In genomic region chr9:95503369-95503768, GRCh38 we compare ENCODE assay signal across 16 cellular contexts. TPM values are rescaled to one million over a fixed set of nuclear protein-coding genes. Genes with fewer than 3 reads are reported as not detected.
DNase-seq lines count a peak whose midpoint lies in the region; ATAC-seq and TF ChIP-seq lines count a peak whose summit lies in the region.
"Had no signal": no experiment of that assay in that cellular context is flagged by ENCODE, and none has a peak within 500 bp of the region (broad histone marks: within the 10 kb centered on the region; RNA-seq: fewer than 3 reads in every experiment).

No MANE protein-coding gene starts in this region.

- CTCF ChIA-PET in CD4-positive, alpha-beta T cell (lab: Charles Lee): interaction anchor here (0.6 kb wide), 1 partner anchor 384 kb away, joined by 3 read pairs; no protein-coding TSS in a partner anchor

- no peak for DNase-seq in CD4-positive, alpha-beta T cell
- DNase-seq in SJSA1 (ENCODE audit: low read depth in 1 of 2, low spot score in 2 of 2) (peak in 1 of 2 experiments; percentile 36), glutamatergic neuron (no peak), neural progenitor cell (ENCODE audit: low spot score) (no peak), islet precursor cell (no peak), ureter (ENCODE audit: low spot score) (no peak), dorsolateral prefrontal cortex (no peak)
- DNase-seq: Kasumi-1, NCI-H1105 treated with DMSO at 0.1 percent for 48 hours, NCI-H187, NCI-H226, NCI-H524 treated with DMSO at 0.1 percent for 48 hours, SHP77 had no signal

- H3K9me3 ChIP-seq in CD4-positive, alpha-beta T cell (ENCODE audit: control insufficient read depth, low read length): no peaks in the 10 kb centered on the region
- H3K9me3 ChIP-seq in SJSA1 (replicated peaks) (no peaks in the 10 kb centered on the region), neural progenitor cell (ENCODE audit: low read depth) (no peaks in the 10 kb centered on the region)

- H3K27me3 Mint-ChIP-seq in CD4-positive, alpha-beta T cell: peaks cover 28% of the 10 kb centered on the region
- H3K27me3 Mint-ChIP-seq in glutamatergic neuron (ENCODE audit: unreplicated experiment) (peaks cover 18% of the 10 kb centered on the region), neural progenitor cell (ENCODE audit: insufficient read depth, low read depth) (peaks cover 3% of the 10 kb centered on the region)

- H3K9me3 Mint-ChIP-seq in CD4-positive, alpha-beta T cell: no peaks in the 10 kb centered on the region
- H3K9me3 Mint-ChIP-seq in glutamatergic neuron (ENCODE audit: unreplicated experiment) (peaks cover 14% of the 10 kb centered on the region), neural progenitor cell (no peaks in the 10 kb centered on the region)
- H3K9me3 Mint-ChIP-seq: GM23338 had no signal

- H4K20me1 ChIP-seq in neural progenitor cell (ENCODE audit: low read depth): peaks cover 84% of the 10 kb centered on the region

- peaks cover 13% of the 10 kb centered on the region for H3K36me3 Mint-ChIP-seq in CD4-positive, alpha-beta T cell (ENCODE audit: low read depth)
- H3K36me3 Mint-ChIP-seq in glutamatergic neuron (ENCODE audit: unreplicated experiment) (peaks cover 4% of the 10 kb centered on the region), neural progenitor cell (peaks cover 18% of the 10 kb centered on the region)

- no peak overlapping the region for H2AFZ ChIP-seq in neural progenitor cell (replicated peaks)
- H2AFZ ChIP-seq: GM23338 had no signal

- no peak overlapping the region for H3K27ac ChIP-seq in CD4-positive, alpha-beta T cell (ENCODE audit: low read depth, low read length)
- H3K27ac ChIP-seq in SJSA1 (peak overlapping the region; percentile 25; the same call in 1 of the 2 replicates), neural progenitor cell (no peak overlapping the region), dorsolateral prefrontal cortex (peak overlapping the region in 2 of 59 donors; percentile 11 to 70)

- peaks cover 94% of the 10 kb centered on the region for H3K79me2 ChIP-seq in neural progenitor cell (ENCODE audit: low read depth)

- TF ChIP-seq CTCF in CD4-positive, alpha-beta T cell (IDR thresholded peaks at IDR 0.05): no peak
- no peak for TF ChIP-seq CTCF in glutamatergic neuron (IDR thresholded peaks at IDR 0.05; ENCODE audit: partially characterized antibody, unreplicated experiment)
- no peak for TF ChIP-seq CTCF in neural progenitor cell (IDR thresholded peaks at IDR 0.05)
- no peak for TF ChIP-seq CTCF in dorsolateral prefrontal cortex (IDR thresholded peaks at IDR 0.05 in 54 of 56, conservative IDR thresholded peaks at IDR 0.05 in 2 of 56; ENCODE audit: low read depth in 1 of 56, partially characterized antibody in 56 of 56)

- H3K36me3 ChIP-seq in SJSA1: peaks cover 91% of the 10 kb centered on the region
- no peaks in the 10 kb centered on the region for H3K36me3 ChIP-seq in neural progenitor cell

- H3K27me3 ChIP-seq in CD4-positive, alpha-beta T cell (ENCODE audit: control insufficient read depth, insufficient read depth, low read length): peaks cover 11% of the 10 kb centered on the region
- H3K27me3 ChIP-seq in SJSA1 (replicated peaks) (no peaks in the 10 kb centered on the region), neural progenitor cell (no peaks in the 10 kb centered on the region), dorsolateral prefrontal cortex (no peaks in the 10 kb centered on the region)

- H3K9ac ChIP-seq in neural progenitor cell: no peak overlapping the region

- ATAC-seq in CD4-positive, alpha-beta T cell (ENCODE audit: poor library complexity): no peak
- ATAC-seq in HG03378 (IDR thresholded peaks at IDR 0.05; ENCODE audit: unreplicated experiment): no peak
- ATAC-seq: GM23338, HCT116 had no signal

- H3K27ac Mint-ChIP-seq in CD4-positive, alpha-beta T cell: no peak overlapping the region
- peak overlapping the region; percentile 25 for H3K27ac Mint-ChIP-seq in glutamatergic neuron (ENCODE audit: unreplicated experiment)
- no peak overlapping the region for H3K27ac Mint-ChIP-seq in neural progenitor cell
- H3K27ac Mint-ChIP-seq: GM23338 had no signal

- no peak overlapping the region for H3K4me2 ChIP-seq in neural progenitor cell

- H3K4me1 Mint-ChIP-seq in CD4-positive, alpha-beta T cell (ENCODE audit: low read depth): peaks cover 50% of the 10 kb centered on the region
- H3K4me1 Mint-ChIP-seq in glutamatergic neuron (ENCODE audit: low read depth, unreplicated experiment) (peaks cover 44% of the 10 kb centered on the region), neural progenitor cell (peaks cover 52% of the 10 kb centered on the region)

- intact Hi-C loops in CD4-positive, alpha-beta T cell (cut with DNase I, micrococcal nuclease): loop anchor here in 1 of 2 experiments (10.0 kb wide), 1 partner anchor 779 kb away; the partner anchor contains the start of gene AOPEP
- intact Hi-C loops in dorsolateral prefrontal cortex (cut with DNase I): no loop called here

- H3K4me3 Mint-ChIP-seq in CD4-positive, alpha-beta T cell: peak overlapping the region; percentile 64
- H3K4me3 Mint-ChIP-seq in glutamatergic neuron (ENCODE audit: unreplicated experiment) (peak overlapping the region; percentile 79), neural progenitor cell (peak overlapping the region; percentile 20)

- H3K4me3 ChIP-seq in SJSA1 (peak overlapping the region; percentile 10; the same call in 1 of the 2 replicates), neural progenitor cell (no peak overlapping the region), dorsolateral prefrontal cortex (peak overlapping the region in 14 of 59 donors; percentile 1 to 35 (median 18))

- peaks cover 29% of the 10 kb centered on the region for H3F3A ChIP-seq in neural progenitor cell (ENCODE audit: low read depth)

- POLR2A ChIA-PET in CD4-positive, alpha-beta T cell (lab: Charles Lee): interaction anchor here (1.5 to 6.7 kb wide), 2 partner anchors 9 to 371 kb away, joined by 4 to 99 read pairs; no protein-coding TSS in a partner anchor

- H3K4me1 ChIP-seq in SJSA1 (replicated peaks) (peaks cover 69% of the 10 kb centered on the region), neural progenitor cell (peaks cover 26% of the 10 kb centered on the region)

RNA-seq across cellular contexts. Expression of gene PTCH1, which starts 13.4 kb away (rescaled TPM):
- 10 to 100 TPM; 15.8 to 17.0 TPM for total RNA-seq in CD4-positive, alpha-beta T cell
- total RNA-seq in SJSA1 (2014; rRNA removed; shearing (Covaris generic)): 49.3 and 56.4 TPM in 2 replicates
- total RNA-seq in glutamatergic neuron (ENCODE audit: unreplicated experiment) (104 TPM), neural progenitor cell (ENCODE audit: low replicate concordance) (23.0 and 24.5 TPM in 2 replicates), ureter (81.0 TPM), dorsolateral prefrontal cortex (100 to 1,000 TPM in 1 of 120 experiments, 10 to 100 TPM in 119; 17.9 to 104 (median 46.0) TPM)

Comparison
In these comparisons a context has a peak if more than half of its experiments do, and no peak if none do; other contexts are left out.
1. H3K4me3 Mint-ChIP-seq: peak in every context shown above with its lines; median percentile 79 in glutamatergic neuron; 64 in CD4-positive, alpha-beta T cell; 20 in neural progenitor cell.